27 cellular contexts compared by ENCODE assay signal in genomic region chr2:38265461-38265860, GRCh38.
A peak's percentile ranks its signal among the peaks of the same experiment; 100 is the strongest.
DNase-seq lines count a peak whose midpoint lies in the region; ATAC-seq, FAIRE-seq and TF ChIP-seq lines count a peak whose summit lies in the region.
"Had no signal": no experiment of that assay in that cellular context is flagged by ENCODE, and none has a peak within 500 bp of the region (broad histone marks: within the 10 kb centered on the region; RNA-seq: fewer than 3 reads in every experiment).

No MANE protein-coding gene starts in this region.

- H3K4me2 ChIP-seq in GM12878 (ENCODE audit: control insufficient read depth, insufficient read depth), result no peak overlapping the region
- H3K4me2 ChIP-seq: BLaER1, PC-9 had no signal

- H3K4me3 ChIP-seq in GM12865 (ENCODE audit: low read depth, low read length) (no peak overlapping the region), GM12878 (no peak overlapping the region), neutrophil (ENCODE audit: low read depth in 1 of 2, low read length in 1 of 2) (no peak overlapping the region), testis (no peak overlapping the region)
- H3K4me3 ChIP-seq: BLaER1, K562, MG63, PC-9, SJSA1 had no signal

- no peak for TF ChIP-seq CTCF in GM12865 (IDR thresholded peaks at IDR 0.05; ENCODE audit: insufficient read depth, low read depth, low read length, missing control alignments)
- TF ChIP-seq CTCF in GM12878 (IDR thresholded peaks at IDR 0.05 in 2 of 3, conservative IDR thresholded peaks at IDR 0.05 in 1 of 3; ENCODE audit: control insufficient read depth in 2 of 3, extremely low read depth in 1 of 3, insufficient read depth in 1 of 3, low read depth in 3 of 3, low read length in 3 of 3), result no peak
- TF ChIP-seq CTCF in neutrophil (IDR thresholded peaks at IDR 0.05), result no peak
- no peak for TF ChIP-seq CTCF in testis (IDR thresholded peaks at IDR 0.05)
- no peak for TF ChIP-seq CTCF in GM10248 (IDR thresholded peaks at IDR 0.05; ENCODE audit: control extremely low read depth, extremely low read depth, low read depth, missing control alignments)

- 65% methylated on average over 3 of the region's 3 CpGs for WGBS in GM12878 (ENCODE audit: insufficient coverage, insufficient replicate concordance, low lambda C conversion rate, missing lambda C conversion rate)
- WGBS in testis, 2 donors, result 34 to 40% methylated on average over 3 of the region's 3 CpGs

- POLR2A ChIA-PET in GM12878 (lab: Charles Lee) (interaction anchor here (1.3 kb wide), 1 partner anchor 80 kb away, joined by 3 read pairs; no protein-coding TSS in a partner anchor), GM10248 (lab: Yijun Ruan, JAX) (no interaction called here)

- SMC1A ChIA-PET in GM12878 (lab: Charles Lee; ENCODE audit: uncharacterized antibody, unreplicated experiment), result interaction anchor here (0.6 to 5.3 kb wide), 8 partner anchors 9 to 242 kb away, joined by 3 to 43 read pairs (median 3); no protein-coding TSS in a partner anchor

- TF ChIP-seq POLR2A in GM12878 (IDR thresholded peaks at IDR 0.05; ENCODE audit: low read depth, low read length) (no peak), testis (IDR thresholded peaks at IDR 0.05) (no peak)

- no peak overlapping the region for H3K9ac ChIP-seq in GM12878 (ENCODE audit: control insufficient read depth, insufficient read depth, low read length)
- H3K9ac ChIP-seq: BLaER1 had no signal

- H3K9me3 ChIP-seq in GM12878 (replicated peaks; ENCODE audit: control insufficient read depth, insufficient read depth, low read length), result peaks cover 21% of the 10 kb centered on the region; the same call in 2 of the 3 replicates
- H3K9me3 ChIP-seq in neutrophil, result no peaks in the 10 kb centered on the region
- H3K9me3 ChIP-seq in testis, result no peaks in the 10 kb centered on the region
- H3K9me3 ChIP-seq: SJSA1 had no signal

- CTCF ChIA-PET in GM12878 (lab: Yijun Ruan, JAX), result interaction anchor here (0.6 to 4.5 kb wide), 3 partner anchors 9 to 278 kb away, joined by 3 to 26 read pairs (median 6); no protein-coding TSS in a partner anchor
- CTCF ChIA-PET in GM10248 (lab: Yijun Ruan, JAX), result interaction anchor here (0.9 to 3.6 kb wide), 6 partner anchors 10 to 243 kb away, joined by 3 to 27 read pairs (median 4); partner anchors contain the start of gene CYP1B1

- H3K27me3 ChIP-seq in GM12878 (replicated peaks in 1 of 2; ENCODE audit: control insufficient read depth in 2 of 2, insufficient read depth in 2 of 2, low read length in 1 of 2) (no peaks in the 10 kb centered on the region), neutrophil (no peaks in the 10 kb centered on the region), testis (no peaks in the 10 kb centered on the region)
- H3K27me3 ChIP-seq: BLaER1, MG63, SJSA1 had no signal

- TF ChIP-seq RAD21 in GM12878 (IDR thresholded peaks at IDR 0.05; ENCODE audit: insufficient read depth, low read depth, low read length), result no peak

- no peaks in the 10 kb centered on the region for H4K20me1 ChIP-seq in GM12878 (ENCODE audit: control insufficient read depth, insufficient read depth)
- H4K20me1 ChIP-seq: BLaER1 had no signal

- DNase-seq in GM12865 (ENCODE audit: low read depth) (peak; percentile 34), GM12878 (ENCODE audit: low read depth, low spot score) (no peak), testis (no peak), GM10248 (ENCODE audit: extremely low spot score) (no peak), activated gamma-delta T cell (lab: John Stamatoyannopoulos, UW) (no peak)
- DNase-seq: CD4-positive, alpha-beta T cell; DMS53; MG63; NCI-H1105 treated with DMSO at 0.1 percent for 48 hours; NCI-H146; NCI-H1930; NCI-H446; NCI-H524 treated with DMSO at 0.1 percent for 48 hours; NCI-H774; NK-92 treated with Interleukin-12 subunit alpha and Interleukin-12 subunit beta, amount 100 ng/mL, for 24 hours; PC-9; Right ventricle myocardium superior had no signal

- 0 out of 4 replicates have a peak, but pooled peaks of 1 of the 2 experiments have one; percentile 26 for TF ChIP-seq EP300 in GM12878 (IDR thresholded peaks at IDR 0.05; ENCODE audit: borderline replicate concordance in 1 of 2, control insufficient read depth in 1 of 2, low read depth in 2 of 2, low read length in 2 of 2)

- no peak overlapping the region; the same call in 1 of the 2 replicates for H2AFZ ChIP-seq in GM12878 (ENCODE audit: control insufficient read depth, low read depth, low read length)
- H2AFZ ChIP-seq: PC-9 had no signal

- no peak for FAIRE-seq in GM12878 (lab: Jason Lieb, UNC)
- FAIRE-seq: A204.1, D721Med, GM12891, HTR-8/SVneo, K562 had no signal

- H3K36me3 ChIP-seq in GM12878 (ENCODE audit: control insufficient read depth in 2 of 2, insufficient read depth in 2 of 2, low read length in 1 of 2), result no peaks in the 10 kb centered on the region; a peak in 1 of 4 replicates
- no peaks in the 10 kb centered on the region for H3K36me3 ChIP-seq in neutrophil
- no peaks in the 10 kb centered on the region for H3K36me3 ChIP-seq in testis (ENCODE audit: low read depth, missing control alignments)
- H3K36me3 ChIP-seq: BLaER1, MG63, SJSA1 had no signal

- H3K27ac ChIP-seq in GM12878 (ENCODE audit: control insufficient read depth, insufficient read depth), result peak overlapping the region; percentile 76
- H3K27ac ChIP-seq in neutrophil, result peak overlapping the region; percentile 76
- H3K27ac ChIP-seq in testis, result peak overlapping the region; percentile 26 to 76
- H3K27ac ChIP-seq: BLaER1, PC-9, SJSA1 had no signal

- intact Hi-C loops in GM12878 (cut with micrococcal nuclease; ENCODE audit: unreplicated experiment) (no loop called here), testis (cut with DNase I; ENCODE audit: low total_unique reads) (no loop called here)

- H3K4me1 ChIP-seq in GM12878 (ENCODE audit: control insufficient read depth, insufficient read depth, low read length) (peaks cover 32% of the 10 kb centered on the region), neutrophil (ENCODE audit: control insufficient read depth in 1 of 2, insufficient read depth in 1 of 2, low read depth in 1 of 2, low read length in 1 of 2) (peaks cover 71 to 72% of the 10 kb centered on the region in 2 experiments), testis (peaks cover 23% of the 10 kb centered on the region)
- H3K4me1 ChIP-seq: BLaER1 had no signal

- no peaks in the 10 kb centered on the region for H3K79me2 ChIP-seq in GM12878 (ENCODE audit: control insufficient read depth, insufficient read depth, low read length)

- RAD21 ChIA-PET in GM12878 (lab: Charles Lee; ENCODE audit: unreplicated experiment), result interaction anchor here (0.6 to 3.3 kb wide), 3 partner anchors 8 to 120 kb away, joined by 3 to 28 read pairs (median 3); no protein-coding TSS in a partner anchor

- ATAC-seq in GM12878 (no peak), HG03342 (IDR thresholded peaks at IDR 0.05; ENCODE audit: unreplicated experiment) (no peak)
- ATAC-seq: HCT116, K562 had no signal

- BruUV-seq in GM12878 (replicated peaks; lab: Mats Ljungman, UMichigan), result no TSS peak

- in situ Hi-C loops in GM12878 (cut with MboI), result loop anchor here (5.0 kb wide), 2 partner anchors 283 to 873 kb away; no protein-coding TSS in a partner anchor

TF ChIP-seq in GM12878, 131 proteins besides CTCF, POLR2A, EP300 and RAD21 (continues in another document):
- TF ChIP-seq ZNF24 (IDR thresholded peaks at IDR 0.05), result no peak
- TF ChIP-seq MEF2A (IDR thresholded peaks at IDR 0.05; ENCODE audit: insufficient read depth, low read depth, low read length), result 0 out of 2 replicates have a peak, but pooled peaks have one; percentile 33
- no peak for TF ChIP-seq PAX5 (IDR thresholded peaks at IDR 0.05; ENCODE audit: borderline replicate concordance, low read depth, low read length)
- no peak for TF ChIP-seq KLF5 (IDR thresholded peaks at IDR 0.05; ENCODE audit: partially characterized antibody)
- 0 out of 2 replicates have a peak, but pooled peaks have one; percentile 27 for TF ChIP-seq ATF2 (IDR thresholded peaks at IDR 0.05; ENCODE audit: low read length)
- TF ChIP-seq BCL3 (IDR thresholded peaks at IDR 0.05; ENCODE audit: borderline replicate concordance, insufficient read depth, low read depth, low read length, poor library complexity, severe bottlenecking), result no peak
